Comparison of ENCODE assay signal across 17 cellular contexts in the genomic region with DNA sequence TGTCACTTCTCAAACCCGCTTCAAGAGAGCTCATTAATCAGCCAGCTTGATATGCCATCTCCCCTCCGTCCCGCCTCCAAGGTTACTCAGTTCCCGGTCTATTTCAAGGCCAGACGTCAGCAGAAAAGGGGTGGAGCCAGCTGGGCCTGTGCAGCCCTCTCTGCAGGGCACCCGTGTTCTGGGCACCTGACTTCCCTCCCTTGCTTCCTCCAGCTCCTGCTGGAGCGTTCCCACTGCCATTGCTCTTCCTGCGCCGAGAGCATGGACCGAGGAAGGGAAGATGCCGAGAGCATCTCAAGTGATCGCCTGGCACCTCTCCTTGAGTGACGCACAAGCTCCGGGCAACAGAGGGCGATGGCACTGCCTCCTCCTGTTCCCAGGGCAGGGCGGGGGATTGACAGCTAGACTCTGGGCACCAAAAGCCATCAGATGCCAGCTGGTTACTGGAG. TPM values are rescaled to one million over a fixed set of nuclear protein-coding genes. Genes with fewer than 3 reads are reported as not detected.
"Had no signal": no experiment of that assay in that cellular context is flagged by ENCODE, and none has a peak within 500 bp of the region (broad histone marks: within the 10 kb centered on the region; RNA-seq: fewer than 3 reads in every experiment).

No MANE protein-coding gene starts in this region.

- H3K27me3 Mint-ChIP-seq: activated CD4-positive, alpha-beta memory T cell treated with anti-CD3 and anti-CD28 coated beads, Interleukin-2, amount 10 ng/mL, durations not matched to agents 7 days and 5 days; activated CD4-positive, alpha-beta T cell treated with anti-CD3 and anti-CD28 coated beads for 36 hours; effector memory CD8-positive, alpha-beta T cell; memory B cell; naive thymus-derived CD8-positive, alpha-beta T cell; progenitor cell of endocrine pancreas; type B pancreatic cell had no signal

- ATAC-seq: activated CD4-positive, alpha-beta T cell treated with anti-CD3 and anti-CD28 coated beads for 36 hours; activated naive CD4-positive, alpha-beta T cell treated with anti-CD3 and anti-CD28 coated beads, Interleukin-2, amount 50 U/mL, for 72 hours; activated T-cell treated with anti-CD3 and anti-CD28 coated beads, Interleukin-2, amount 50 U/mL, for 4 hours; effector memory CD8-positive, alpha-beta T cell; foreskin keratinocyte; left colon; naive thymus-derived CD8-positive, alpha-beta T cell; sciatic nerve; stimulated activated naive CD8-positive, alpha-beta T cell treated with anti-CD3 and anti-CD28 coated beads, Interleukin-15, Interleukin-2, amounts not matched to agents 100 U/mL and 50 U/mL, for 24 hours had no signal

- DNase-seq: activated CD4-positive, alpha-beta memory T cell treated with anti-CD3 and anti-CD28 coated beads, Interleukin-2, amount 10 ng/mL, durations not matched to agents 7 days and 5 days; activated CD4-positive, alpha-beta T cell treated with anti-CD3 and anti-CD28 coated beads for 36 hours; activated effector memory CD4-positive, alpha-beta T cell treated with anti-CD3 and anti-CD28 coated beads, Interleukin-2, amount 50 U/mL, for 16 hours; activated T-cell treated with anti-CD3 and anti-CD28 coated beads, Interleukin-2, amount 50 U/mL, for 4 hours; dermis blood vessel endothelial cell; effector memory CD8-positive, alpha-beta T cell; foreskin keratinocyte; left colon; naive thymus-derived CD8-positive, alpha-beta T cell; stimulated activated naive CD8-positive, alpha-beta T cell treated with anti-CD3 and anti-CD28 coated beads, Interleukin-15, Interleukin-2, amounts not matched to agents 100 U/mL and 50 U/mL, for 24 hours; WERI-Rb-1 had no signal

- H3K27me3 ChIP-seq: foreskin keratinocyte had no signal

- H3K4me1 Mint-ChIP-seq: activated CD4-positive, alpha-beta memory T cell treated with anti-CD3 and anti-CD28 coated beads, Interleukin-2, amount 10 ng/mL, durations not matched to agents 7 days and 5 days; activated CD4-positive, alpha-beta T cell treated with anti-CD3 and anti-CD28 coated beads for 36 hours; memory B cell had no signal

- H3K27ac Mint-ChIP-seq: activated CD4-positive, alpha-beta memory T cell treated with anti-CD3 and anti-CD28 coated beads, Interleukin-2, amount 10 ng/mL, durations not matched to agents 7 days and 5 days; activated CD4-positive, alpha-beta T cell treated with anti-CD3 and anti-CD28 coated beads for 36 hours; activated naive CD4-positive, alpha-beta T cell treated with anti-CD3 and anti-CD28 coated beads, Interleukin-2, amount 50 U/mL, for 72 hours; effector memory CD8-positive, alpha-beta T cell; memory B cell; naive thymus-derived CD8-positive, alpha-beta T cell; progenitor cell of endocrine pancreas; type B pancreatic cell had no signal

- H3K36me3 Mint-ChIP-seq: activated naive CD4-positive, alpha-beta T cell treated with anti-CD3 and anti-CD28 coated beads, Interleukin-2, amount 50 U/mL, for 72 hours had no signal

- H3K4me3 Mint-ChIP-seq: activated CD4-positive, alpha-beta memory T cell treated with anti-CD3 and anti-CD28 coated beads, Interleukin-2, amount 10 ng/mL, durations not matched to agents 7 days and 5 days; activated CD4-positive, alpha-beta T cell treated with anti-CD3 and anti-CD28 coated beads for 36 hours; activated T-cell treated with anti-CD3 and anti-CD28 coated beads, Interleukin-2, amount 50 U/mL, for 4 hours; brain; effector memory CD8-positive, alpha-beta T cell; memory B cell; naive thymus-derived CD8-positive, alpha-beta T cell; type B pancreatic cell had no signal

- H3K27ac ChIP-seq: foreskin keratinocyte, WERI-Rb-1 had no signal

- H3K9me3 Mint-ChIP-seq: activated CD4-positive, alpha-beta memory T cell treated with anti-CD3 and anti-CD28 coated beads, Interleukin-2, amount 10 ng/mL, durations not matched to agents 7 days and 5 days; activated naive CD4-positive, alpha-beta T cell treated with anti-CD3 and anti-CD28 coated beads, Interleukin-2, amount 50 U/mL, for 72 hours; activated T-cell treated with anti-CD3 and anti-CD28 coated beads, Interleukin-2, amount 50 U/mL, for 4 hours; brain; effector memory CD8-positive, alpha-beta T cell; memory B cell; naive thymus-derived CD8-positive, alpha-beta T cell; type B pancreatic cell had no signal

- H3K4me1 ChIP-seq: foreskin keratinocyte had no signal

RNA-seq across cellular contexts. Expression of gene GRIN2C, which starts 54.1 kb away (rescaled TPM):
- total RNA-seq: activated CD4-positive, alpha-beta T cell treated with anti-CD3 and anti-CD28 coated beads for 36 hours; foreskin keratinocyte had no signal
- polyA plus RNA-seq: foreskin keratinocyte had no signal
